In the genomic region with DNA sequence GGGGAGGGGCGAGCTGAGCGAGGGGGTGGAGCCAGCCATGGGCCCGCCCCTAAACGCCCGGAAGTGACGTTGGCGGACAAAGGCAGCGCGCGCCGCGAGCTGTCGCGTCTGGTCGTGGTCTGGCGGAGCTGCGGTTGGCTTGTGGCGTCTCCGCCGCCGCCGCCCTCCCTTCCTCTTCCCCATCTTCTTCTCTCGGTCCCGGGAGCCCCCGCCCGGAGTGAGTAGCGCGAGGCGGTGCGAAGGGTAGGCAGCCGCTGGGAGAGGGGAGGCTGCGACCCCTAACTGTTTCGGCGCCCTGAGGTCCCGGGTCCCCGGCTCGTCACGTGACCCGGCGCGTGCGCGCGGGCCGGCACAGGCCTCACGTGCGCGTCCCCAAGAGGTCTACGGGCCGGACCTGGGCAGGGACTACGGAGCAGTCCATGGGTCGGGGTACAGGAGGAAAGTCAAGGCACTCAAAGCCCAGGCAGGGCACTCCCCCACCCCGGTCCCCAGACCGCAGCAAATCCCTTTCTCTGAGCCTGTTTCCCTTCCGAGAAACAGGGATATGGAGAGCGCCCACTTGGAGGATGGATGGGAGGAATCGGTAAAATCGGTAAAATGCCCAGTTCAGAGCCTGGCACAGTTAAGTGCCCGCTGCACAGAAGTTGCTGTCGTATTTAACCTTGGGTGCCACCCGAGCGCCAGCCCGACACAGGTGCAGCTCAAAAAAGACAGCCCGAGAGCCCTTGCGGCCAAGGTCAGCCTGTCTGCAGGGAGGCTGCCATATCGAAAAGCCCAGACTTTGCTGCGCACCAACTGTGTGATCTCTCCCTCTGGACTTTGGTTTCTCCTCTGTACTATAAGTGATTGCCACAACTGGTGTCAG, we compare ENCODE assay signal across 1 cellular context.
TF ChIP-seq lines count a peak whose summit lies in the region.

A gene with protein sequence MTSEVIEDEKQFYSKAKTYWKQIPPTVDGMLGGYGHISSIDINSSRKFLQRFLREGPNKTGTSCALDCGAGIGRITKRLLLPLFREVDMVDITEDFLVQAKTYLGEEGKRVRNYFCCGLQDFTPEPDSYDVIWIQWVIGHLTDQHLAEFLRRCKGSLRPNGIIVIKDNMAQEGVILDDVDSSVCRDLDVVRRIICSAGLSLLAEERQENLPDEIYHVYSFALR (plus strand): TSS at position 85 of the 865 bp plus-strand sequence. CDS start 6,541 bp downstream, outside the sequence.

TF ChIP-seq in GM12878, 131 proteins besides CTCF, POLR2A, EP300 and RAD21 (continues in another document):
- TF ChIP-seq, protein P1, sequence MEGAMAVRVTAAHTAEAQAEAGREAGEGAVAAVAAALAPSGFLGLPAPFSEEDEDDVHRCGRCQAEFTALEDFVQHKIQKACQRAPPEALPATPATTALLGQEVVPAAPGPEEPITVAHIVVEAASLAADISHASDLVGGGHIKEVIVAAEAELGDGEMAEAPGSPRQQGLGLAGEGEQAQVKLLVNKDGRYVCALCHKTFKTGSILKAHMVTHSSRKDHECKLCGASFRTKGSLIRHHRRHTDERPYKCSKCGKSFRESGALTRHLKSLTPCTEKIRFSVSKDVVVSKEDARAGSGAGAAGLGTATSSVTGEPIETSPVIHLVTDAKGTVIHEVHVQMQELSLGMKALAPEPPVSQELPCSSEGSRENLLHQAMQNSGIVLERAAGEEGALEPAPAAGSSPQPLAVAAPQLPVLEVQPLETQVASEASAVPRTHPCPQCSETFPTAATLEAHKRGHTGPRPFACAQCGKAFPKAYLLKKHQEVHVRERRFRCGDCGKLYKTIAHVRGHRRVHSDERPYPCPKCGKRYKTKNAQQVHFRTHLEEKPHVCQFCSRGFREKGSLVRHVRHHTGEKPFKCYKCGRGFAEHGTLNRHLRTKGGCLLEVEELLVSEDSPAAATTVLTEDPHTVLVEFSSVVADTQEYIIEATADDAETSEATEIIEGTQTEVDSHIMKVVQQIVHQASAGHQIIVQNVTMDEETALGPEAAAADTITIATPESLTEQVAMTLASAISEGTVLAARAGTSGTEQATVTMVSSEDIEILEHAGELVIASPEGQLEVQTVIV (IDR thresholded peaks at IDR 0.05; ENCODE audit: borderline replicate concordance, partially characterized antibody), result no peak
- TF ChIP-seq EED (IDR thresholded peaks at IDR 0.05; ENCODE audit: low read depth) (peak; percentile 18; the same call in 1 of the 2 replicates), PAX8 (IDR thresholded peaks at IDR 0.05) (no peak), CHD4 (IDR thresholded peaks at IDR 0.05) (no peak), BACH1 (IDR thresholded peaks at IDR 0.05; ENCODE audit: borderline replicate concordance) (peak; percentile 89), SMARCA5 (IDR thresholded peaks at IDR 0.05) (no peak), RFX5 (IDR thresholded peaks at IDR 0.05; ENCODE audit: low read depth, low read length) (no peak), NBN (IDR thresholded peaks at IDR 0.05) (peak; percentile 70; the same call in 1 of the 2 replicates), POLR2AphosphoS5 (IDR thresholded peaks at IDR 0.05; ENCODE audit: low read length) (peak; percentile 85), RB1 (IDR thresholded peaks at IDR 0.05; ENCODE audit: borderline replicate concordance) (peak; percentile 92), ZNF217 (IDR thresholded peaks at IDR 0.05) (no peak), POU2F2 (IDR thresholded peaks at IDR 0.05; ENCODE audit: borderline replicate concordance, low read depth, low read length) (peak; percentile 39; the same call in 1 of the 3 replicates), TCF7 (IDR thresholded peaks at IDR 0.05; ENCODE audit: borderline replicate concordance) (no peak), CREM (IDR thresholded peaks at IDR 0.05; ENCODE audit: low read depth) (peak; percentile 95), SIX5 (IDR thresholded peaks at IDR 0.05; ENCODE audit: low read depth, low read length, severe bottlenecking) (no peak), NR2C1 (IDR thresholded peaks at IDR 0.05) (no peak), LARP7 (IDR thresholded peaks at IDR 0.05) (peak; percentile 87), SUZ12 (IDR thresholded peaks at IDR 0.05; ENCODE audit: unreplicated experiment) (no peak), ZNF207 (IDR thresholded peaks at IDR 0.05; ENCODE audit: borderline replicate concordance) (peak; percentile 82)
- TF ChIP-seq, protein P2, sequence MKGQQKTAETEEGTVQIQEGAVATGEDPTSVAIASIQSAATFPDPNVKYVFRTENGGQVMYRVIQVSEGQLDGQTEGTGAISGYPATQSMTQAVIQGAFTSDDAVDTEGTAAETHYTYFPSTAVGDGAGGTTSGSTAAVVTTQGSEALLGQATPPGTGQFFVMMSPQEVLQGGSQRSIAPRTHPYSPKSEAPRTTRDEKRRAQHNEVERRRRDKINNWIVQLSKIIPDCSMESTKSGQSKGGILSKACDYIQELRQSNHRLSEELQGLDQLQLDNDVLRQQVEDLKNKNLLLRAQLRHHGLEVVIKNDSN (IDR thresholded peaks at IDR 0.05; ENCODE audit: borderline replicate concordance, extremely low read length, insufficient read depth, low read depth, low read length), result peak; percentile 97
- TF ChIP-seq, protein P3, sequence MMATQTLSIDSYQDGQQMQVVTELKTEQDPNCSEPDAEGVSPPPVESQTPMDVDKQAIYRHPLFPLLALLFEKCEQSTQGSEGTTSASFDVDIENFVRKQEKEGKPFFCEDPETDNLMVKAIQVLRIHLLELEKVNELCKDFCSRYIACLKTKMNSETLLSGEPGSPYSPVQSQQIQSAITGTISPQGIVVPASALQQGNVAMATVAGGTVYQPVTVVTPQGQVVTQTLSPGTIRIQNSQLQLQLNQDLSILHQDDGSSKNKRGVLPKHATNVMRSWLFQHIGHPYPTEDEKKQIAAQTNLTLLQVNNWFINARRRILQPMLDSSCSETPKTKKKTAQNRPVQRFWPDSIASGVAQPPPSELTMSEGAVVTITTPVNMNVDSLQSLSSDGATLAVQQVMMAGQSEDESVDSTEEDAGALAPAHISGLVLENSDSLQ (IDR thresholded peaks at IDR 0.05), result peak; percentile 54; the same call in 1 of the 2 replicates
- TF ChIP-seq, protein P4, sequence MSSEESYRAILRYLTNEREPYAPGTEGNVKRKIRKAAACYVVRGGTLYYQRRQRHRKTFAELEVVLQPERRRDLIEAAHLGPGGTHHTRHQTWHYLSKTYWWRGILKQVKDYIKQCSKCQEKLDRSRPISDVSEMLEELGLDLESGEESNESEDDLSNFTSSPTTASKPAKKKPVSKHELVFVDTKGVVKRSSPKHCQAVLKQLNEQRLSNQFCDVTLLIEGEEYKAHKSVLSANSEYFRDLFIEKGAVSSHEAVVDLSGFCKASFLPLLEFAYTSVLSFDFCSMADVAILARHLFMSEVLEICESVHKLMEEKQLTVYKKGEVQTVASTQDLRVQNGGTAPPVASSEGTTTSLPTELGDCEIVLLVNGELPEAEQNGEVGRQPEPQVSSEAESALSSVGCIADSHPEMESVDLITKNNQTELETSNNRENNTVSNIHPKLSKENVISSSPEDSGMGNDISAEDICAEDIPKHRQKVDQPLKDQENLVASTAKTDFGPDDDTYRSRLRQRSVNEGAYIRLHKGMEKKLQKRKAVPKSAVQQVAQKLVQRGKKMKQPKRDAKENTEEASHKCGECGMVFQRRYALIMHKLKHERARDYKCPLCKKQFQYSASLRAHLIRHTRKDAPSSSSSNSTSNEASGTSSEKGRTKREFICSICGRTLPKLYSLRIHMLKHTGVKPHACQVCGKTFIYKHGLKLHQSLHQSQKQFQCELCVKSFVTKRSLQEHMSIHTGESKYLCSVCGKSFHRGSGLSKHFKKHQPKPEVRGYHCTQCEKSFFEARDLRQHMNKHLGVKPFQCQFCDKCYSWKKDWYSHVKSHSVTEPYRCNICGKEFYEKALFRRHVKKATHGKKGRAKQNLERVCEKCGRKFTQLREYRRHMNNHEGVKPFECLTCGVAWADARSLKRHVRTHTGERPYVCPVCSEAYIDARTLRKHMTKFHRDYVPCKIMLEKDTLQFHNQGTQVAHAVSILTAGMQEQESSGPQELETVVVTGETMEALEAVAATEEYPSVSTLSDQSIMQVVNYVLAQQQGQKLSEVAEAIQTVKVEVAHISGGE (CRISPR knock-in tag; IDR thresholded peaks at IDR 0.05), result peak; percentile 53
- TF ChIP-seq, protein P5, sequence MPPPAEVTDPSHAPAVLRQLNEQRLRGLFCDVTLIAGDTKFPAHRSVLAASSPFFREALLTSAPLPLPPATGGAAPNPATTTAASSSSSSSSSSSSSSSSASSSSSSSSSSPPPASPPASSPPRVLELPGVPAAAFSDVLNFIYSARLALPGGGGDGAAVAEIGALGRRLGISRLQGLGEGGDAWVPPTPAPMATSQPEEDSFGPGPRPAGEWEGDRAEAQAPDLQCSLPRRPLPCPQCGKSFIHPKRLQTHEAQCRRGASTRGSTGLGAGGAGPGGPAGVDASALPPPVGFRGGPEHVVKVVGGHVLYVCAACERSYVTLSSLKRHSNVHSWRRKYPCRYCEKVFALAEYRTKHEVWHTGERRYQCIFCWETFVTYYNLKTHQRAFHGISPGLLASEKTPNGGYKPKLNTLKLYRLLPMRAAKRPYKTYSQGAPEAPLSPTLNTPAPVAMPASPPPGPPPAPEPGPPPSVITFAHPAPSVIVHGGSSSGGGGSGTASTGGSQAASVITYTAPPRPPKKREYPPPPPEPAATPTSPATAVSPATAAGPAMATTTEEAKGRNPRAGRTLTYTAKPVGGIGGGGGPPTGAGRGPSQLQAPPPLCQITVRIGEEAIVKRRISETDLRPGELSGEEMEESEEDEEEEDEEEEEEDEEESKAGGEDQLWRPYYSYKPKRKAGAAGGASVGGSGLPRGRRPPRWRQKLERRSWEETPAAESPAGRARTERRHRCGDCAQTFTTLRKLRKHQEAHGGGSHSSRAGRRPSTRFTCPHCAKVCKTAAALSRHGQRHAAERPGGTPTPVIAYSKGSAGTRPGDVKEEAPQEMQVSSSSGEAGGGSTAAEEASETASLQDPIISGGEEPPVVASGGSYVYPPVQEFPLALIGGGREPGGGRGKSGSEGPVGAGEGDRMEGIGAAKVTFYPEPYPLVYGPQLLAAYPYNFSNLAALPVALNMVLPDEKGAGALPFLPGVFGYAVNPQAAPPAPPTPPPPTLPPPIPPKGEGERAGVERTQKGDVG (CRISPR knock-in tag; IDR thresholded peaks at IDR 0.05), result no peak; the same call in 1 of the 2 replicates
- TF ChIP-seq, protein P6, sequence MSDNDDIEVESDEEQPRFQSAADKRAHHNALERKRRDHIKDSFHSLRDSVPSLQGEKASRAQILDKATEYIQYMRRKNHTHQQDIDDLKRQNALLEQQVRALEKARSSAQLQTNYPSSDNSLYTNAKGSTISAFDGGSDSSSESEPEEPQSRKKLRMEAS (IDR thresholded peaks at IDR 0.05; ENCODE audit: low read depth, low read length), result peak; percentile 88
- TF ChIP-seq, protein P7, sequence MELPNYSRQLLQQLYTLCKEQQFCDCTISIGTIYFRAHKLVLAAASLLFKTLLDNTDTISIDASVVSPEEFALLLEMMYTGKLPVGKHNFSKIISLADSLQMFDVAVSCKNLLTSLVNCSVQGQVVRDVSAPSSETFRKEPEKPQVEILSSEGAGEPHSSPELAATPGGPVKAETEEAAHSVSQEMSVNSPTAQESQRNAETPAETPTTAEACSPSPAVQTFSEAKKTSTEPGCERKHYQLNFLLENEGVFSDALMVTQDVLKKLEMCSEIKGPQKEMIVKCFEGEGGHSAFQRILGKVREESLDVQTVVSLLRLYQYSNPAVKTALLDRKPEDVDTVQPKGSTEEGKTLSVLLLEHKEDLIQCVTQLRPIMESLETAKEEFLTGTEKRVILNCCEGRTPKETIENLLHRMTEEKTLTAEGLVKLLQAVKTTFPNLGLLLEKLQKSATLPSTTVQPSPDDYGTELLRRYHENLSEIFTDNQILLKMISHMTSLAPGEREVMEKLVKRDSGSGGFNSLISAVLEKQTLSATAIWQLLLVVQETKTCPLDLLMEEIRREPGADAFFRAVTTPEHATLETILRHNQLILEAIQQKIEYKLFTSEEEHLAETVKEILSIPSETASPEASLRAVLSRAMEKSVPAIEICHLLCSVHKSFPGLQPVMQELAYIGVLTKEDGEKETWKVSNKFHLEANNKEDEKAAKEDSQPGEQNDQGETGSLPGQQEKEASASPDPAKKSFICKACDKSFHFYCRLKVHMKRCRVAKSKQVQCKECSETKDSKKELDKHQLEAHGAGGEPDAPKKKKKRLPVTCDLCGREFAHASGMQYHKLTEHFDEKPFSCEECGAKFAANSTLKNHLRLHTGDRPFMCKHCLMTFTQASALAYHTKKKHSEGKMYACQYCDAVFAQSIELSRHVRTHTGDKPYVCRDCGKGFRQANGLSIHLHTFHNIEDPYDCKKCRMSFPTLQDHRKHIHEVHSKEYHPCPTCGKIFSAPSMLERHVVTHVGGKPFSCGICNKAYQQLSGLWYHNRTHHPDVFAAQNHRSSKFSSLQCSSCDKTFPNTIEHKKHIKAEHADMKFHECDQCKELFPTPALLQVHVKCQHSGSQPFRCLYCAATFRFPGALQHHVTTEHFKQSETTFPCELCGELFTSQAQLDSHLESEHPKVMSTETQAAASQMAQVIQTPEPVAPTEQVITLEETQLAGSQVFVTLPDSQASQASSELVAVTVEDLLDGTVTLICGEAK (IDR thresholded peaks at IDR 0.05; ENCODE audit: borderline replicate concordance), result peak; percentile 71; the same call in 1 of the 2 replicates
- TF ChIP-seq, protein P8, sequence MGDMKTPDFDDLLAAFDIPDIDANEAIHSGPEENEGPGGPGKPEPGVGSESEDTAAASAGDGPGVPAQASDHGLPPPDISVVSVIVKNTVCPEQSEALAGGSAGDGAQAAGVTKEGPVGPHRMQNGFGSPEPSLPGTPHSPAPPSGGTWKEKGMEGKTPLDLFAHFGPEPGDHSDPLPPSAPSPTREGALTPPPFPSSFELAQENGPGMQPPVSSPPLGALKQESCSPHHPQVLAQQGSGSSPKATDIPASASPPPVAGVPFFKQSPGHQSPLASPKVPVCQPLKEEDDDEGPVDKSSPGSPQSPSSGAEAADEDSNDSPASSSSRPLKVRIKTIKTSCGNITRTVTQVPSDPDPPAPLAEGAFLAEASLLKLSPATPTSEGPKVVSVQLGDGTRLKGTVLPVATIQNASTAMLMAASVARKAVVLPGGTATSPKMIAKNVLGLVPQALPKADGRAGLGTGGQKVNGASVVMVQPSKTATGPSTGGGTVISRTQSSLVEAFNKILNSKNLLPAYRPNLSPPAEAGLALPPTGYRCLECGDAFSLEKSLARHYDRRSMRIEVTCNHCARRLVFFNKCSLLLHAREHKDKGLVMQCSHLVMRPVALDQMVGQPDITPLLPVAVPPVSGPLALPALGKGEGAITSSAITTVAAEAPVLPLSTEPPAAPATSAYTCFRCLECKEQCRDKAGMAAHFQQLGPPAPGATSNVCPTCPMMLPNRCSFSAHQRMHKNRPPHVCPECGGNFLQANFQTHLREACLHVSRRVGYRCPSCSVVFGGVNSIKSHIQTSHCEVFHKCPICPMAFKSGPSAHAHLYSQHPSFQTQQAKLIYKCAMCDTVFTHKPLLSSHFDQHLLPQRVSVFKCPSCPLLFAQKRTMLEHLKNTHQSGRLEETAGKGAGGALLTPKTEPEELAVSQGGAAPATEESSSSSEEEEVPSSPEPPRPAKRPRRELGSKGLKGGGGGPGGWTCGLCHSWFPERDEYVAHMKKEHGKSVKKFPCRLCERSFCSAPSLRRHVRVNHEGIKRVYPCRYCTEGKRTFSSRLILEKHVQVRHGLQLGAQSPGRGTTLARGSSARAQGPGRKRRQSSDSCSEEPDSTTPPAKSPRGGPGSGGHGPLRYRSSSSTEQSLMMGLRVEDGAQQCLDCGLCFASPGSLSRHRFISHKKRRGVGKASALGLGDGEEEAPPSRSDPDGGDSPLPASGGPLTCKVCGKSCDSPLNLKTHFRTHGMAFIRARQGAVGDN (IDR thresholded peaks at IDR 0.05), result peak; percentile 76
